Comparison of ENCODE assay signal across 25 cellular contexts in genomic region chrX:107842715-107843400, GRCh38.
"Had no signal": no experiment of that assay in that cellular context is flagged by ENCODE, and none has a peak within 500 bp of the region (broad histone marks: within the 10 kb centered on the region; RNA-seq: fewer than 3 reads in every experiment).

No MANE protein-coding gene starts in this region.

- H3K27ac ChIP-seq: coronary artery, dorsolateral prefrontal cortex, epithelial cell of prostate, esophagus squamous epithelium, gastrocnemius medialis, heart right ventricle, left lung, lower lobe of right lung had no signal

- H3K4me3 ChIP-seq: coronary artery, dorsolateral prefrontal cortex, esophagus squamous epithelium, gastrocnemius medialis, heart right ventricle, left lung, lower lobe of right lung had no signal

- H3K9me3 ChIP-seq: esophagus squamous epithelium, gastrocnemius medialis, heart right ventricle, left lung, lower lobe of right lung had no signal

- H3K4me1 ChIP-seq: esophagus squamous epithelium, left lung, lower lobe of right lung had no signal

- DNase-seq: dorsolateral prefrontal cortex; effector CD4-positive, alpha-beta T cell; effector memory CD4-positive, alpha-beta T cell; erythroblast; esophagus squamous epithelium; foreskin fibroblast; foreskin melanocyte; gastrocnemius medialis; glutamatergic neuron; head of caudate nucleus; heart right ventricle; hippocampal formation; left cardiac atrium; left lung; left ventricle myocardium superior; lower lobe of right lung; mammary epithelial cell; mesendoderm; midbrain; naive thymus-derived CD4-positive, alpha-beta T cell had no signal

- H3K27me3 ChIP-seq: esophagus squamous epithelium, left lung had no signal

- FAIRE-seq: islet of Langerhans, keratinocyte had no signal

- ATAC-seq: esophagus mucosa; gastrocnemius medialis; heart right ventricle; left cardiac atrium; left lung; left ventricle myocardium superior; lower lobe of right lung; naive thymus-derived CD4-positive, alpha-beta T cell had no signal

- H3K36me3 ChIP-seq: left lung had no signal
